9 cellular contexts compared by ENCODE assay signal in genomic region chr3:81743096-81744025, GRCh38. TPM values are rescaled to one million over a fixed set of nuclear protein-coding genes. Genes with fewer than 3 reads are reported as not detected.
DNase-seq lines count a peak whose midpoint lies in the region; ATAC-seq, FAIRE-seq and TF ChIP-seq lines count a peak whose summit lies in the region.
"Had no signal": no experiment of that assay in that cellular context is flagged by ENCODE, and none has a peak within 500 bp of the region (broad histone marks: within the 10 kb centered on the region; RNA-seq: fewer than 3 reads in every experiment).

No MANE protein-coding gene starts in this region.

- no peak overlapping the region for H3K27ac Mint-ChIP-seq in CD8-positive, alpha-beta T cell

- H3K27ac ChIP-seq in SJSA1: peak overlapping the region; percentile 99
- no peak overlapping the region for H3K27ac ChIP-seq in CD8-positive, alpha-beta T cell (ENCODE audit: low read depth, low read length)

- CTCF ChIA-PET in CD8-positive, alpha-beta T cell (lab: Charles Lee): no interaction called here

- peaks cover 51% of the 10 kb centered on the region for H3K4me1 ChIP-seq in SJSA1 (replicated peaks)
- H3K4me1 ChIP-seq in CD8-positive, alpha-beta T cell (ENCODE audit: insufficient read depth, low read length): no peaks in the 10 kb centered on the region

- no peak for TF ChIP-seq CTCF in fibroblast of villous mesenchyme (IDR thresholded peaks at IDR 0.05; ENCODE audit: insufficient read depth, low read depth, low read length)
- no peak for TF ChIP-seq CTCF in CD8-positive, alpha-beta T cell (IDR thresholded peaks at IDR 0.05)
- no peak for TF ChIP-seq CTCF in D721Med (IDR thresholded peaks at IDR 0.05; ENCODE audit: insufficient read depth, missing control alignments)

- H3K4me3 Mint-ChIP-seq in CD8-positive, alpha-beta T cell: no peak overlapping the region

- no peaks in the 10 kb centered on the region for H3K9me3 Mint-ChIP-seq in CD8-positive, alpha-beta T cell

- peaks cover 6% of the 10 kb centered on the region for H3K36me3 Mint-ChIP-seq in CD8-positive, alpha-beta T cell

- POLR2A ChIA-PET in CD8-positive, alpha-beta T cell (lab: Charles Lee): no interaction called here

- no peaks in the 10 kb centered on the region for H3K4me1 Mint-ChIP-seq in CD8-positive, alpha-beta T cell (ENCODE audit: low read depth)

- DNase-seq in GF-D8 (lab: John Stamatoyannopoulos, UW) (peak; percentile 12), SJSA1 (ENCODE audit: low read depth in 1 of 2, low spot score in 2 of 2) (peak; percentile 66 to 93), fibroblast of villous mesenchyme (ENCODE audit: low read depth) (peak; percentile 97), renal cortical epithelial cell (ENCODE audit: low read depth) (peak; percentile 96), NCI-H1436 (lab: John Stamatoyannopoulos, UW) (no peak), D721Med (ENCODE audit: insufficient read length, low spot score) (no peak)
- DNase-seq in stimulated activated CD4-positive, alpha-beta T cell treated with anti-CD3 and anti-CD28 coated beads, Interleukin-4, amount 100 ng/mL, for 1 hour: no peak
- no peak for DNase-seq in CD8-positive, alpha-beta T cell

- no peaks in the 10 kb centered on the region for H3K27me3 Mint-ChIP-seq in CD8-positive, alpha-beta T cell (ENCODE audit: low read depth)

- no peaks in the 10 kb centered on the region for H3K27me3 ChIP-seq in SJSA1 (replicated peaks)
- H3K27me3 ChIP-seq in CD8-positive, alpha-beta T cell (ENCODE audit: insufficient read depth, low read length): no peaks in the 10 kb centered on the region

- no peaks in the 10 kb centered on the region for H3K9me3 ChIP-seq in SJSA1 (replicated peaks)
- H3K9me3 ChIP-seq in CD8-positive, alpha-beta T cell (ENCODE audit: low read length): no peaks in the 10 kb centered on the region

- no peak for ATAC-seq in CD8-positive, alpha-beta T cell

- no peaks in the 10 kb centered on the region for H3K36me3 ChIP-seq in SJSA1
- no peaks in the 10 kb centered on the region for H3K36me3 ChIP-seq in CD8-positive, alpha-beta T cell (ENCODE audit: insufficient read depth, low read length)

- no peak for FAIRE-seq in D721Med (lab: Jason Lieb, UNC)
- FAIRE-seq: GM18507 had no signal

- intact Hi-C loops in CD8-positive, alpha-beta T cell (cut with DNase I, micrococcal nuclease): no loop called here

- H3K4me3 ChIP-seq in SJSA1 (no peak overlapping the region), fibroblast of villous mesenchyme (ENCODE audit: low read depth, low read length) (no peak overlapping the region)
- no peak overlapping the region for H3K4me3 ChIP-seq in CD8-positive, alpha-beta T cell (ENCODE audit: low read depth, low read length)

RNA-seq across cellular contexts. Expression of gene GBE1, which starts 18.1 kb away (rescaled TPM):
- 52.0 and 72.1 TPM in 2 replicates for total RNA-seq in SJSA1 (2014; rRNA removed; shearing (Covaris generic))
- total RNA-seq in fibroblast of villous mesenchyme: 169 and 231 TPM in 2 replicates
- 77.6 and 151 TPM in 2 replicates for total RNA-seq in renal cortical epithelial cell
- 1 to 10 TPM; 5.1 to 5.9 TPM for total RNA-seq in CD8-positive, alpha-beta T cell

Comparison
In these comparisons a context has a peak if more than half of its experiments do, and no peak if none do; other contexts are left out.
1. DNase-seq: peak in GF-D8 (single experiment), SJSA1 (2 of 2), fibroblast of villous mesenchyme (single experiment) and renal cortical epithelial cell (single experiment); none in NCI-H1436 (single experiment), stimulated activated CD4-positive, alpha-beta T cell treated with anti-CD3 and anti-CD28 coated beads, Interleukin-4, amount 100 ng/mL, for 1 hour (single experiment), CD8-positive, alpha-beta T cell (0 of 7) and D721Med (single experiment).